17 cellular contexts compared by ENCODE assay signal in genomic region chr5:37991267-37991902, GRCh38.
DNase-seq lines count a peak whose midpoint lies in the region; ATAC-seq and TF ChIP-seq lines count a peak whose summit lies in the region.
"Had no signal": no experiment of that assay in that cellular context is flagged by ENCODE, and none has a peak within 500 bp of the region (broad histone marks: within the 10 kb centered on the region; RNA-seq: fewer than 3 reads in every experiment).

No MANE protein-coding gene starts in this region.

- no peaks in the 10 kb centered on the region for H3K4me1 Mint-ChIP-seq in GM23338

- no peaks in the 10 kb centered on the region for H3K27me3 ChIP-seq in GM23338 (ENCODE audit: insufficient read depth)
- H3K27me3 ChIP-seq in hepatocyte = no peaks in the 10 kb centered on the region
- no peaks in the 10 kb centered on the region for H3K27me3 ChIP-seq in neuronal stem cell (ENCODE audit: control insufficient read depth in 3 of 3, insufficient read depth in 3 of 3, low read depth in 1 of 3, low read length in 3 of 3)

- H2BK120ac ChIP-seq in neuronal stem cell (ENCODE audit: low read depth, low read length) = no peak overlapping the region

- 36% methylated on average over 6 of the region's 6 CpGs for WGBS in hepatocyte (ENCODE audit: low lambda C conversion rate, missing lambda C conversion rate)
- WGBS in neuronal stem cell (ENCODE audit: extremely low coverage in 2 of 2, insufficient read length in 2 of 2, insufficient replicate concordance in 1 of 2), 2 donors = no CpG with 5 or more reads among the region's 6 CpGs

- H4K20me1 ChIP-seq in GM23338 (replicated peaks; ENCODE audit: insufficient read depth) = no peaks in the 10 kb centered on the region
- H4K20me1 ChIP-seq in hepatocyte (ENCODE audit: insufficient read depth, poor library complexity, severe bottlenecking) = no peaks in the 10 kb centered on the region

- H3K36me3 ChIP-seq in GM23338 (ENCODE audit: insufficient read depth) (no peaks in the 10 kb centered on the region), hepatocyte (replicated peaks; ENCODE audit: insufficient read depth, low read depth) (no peaks in the 10 kb centered on the region), neuronal stem cell (replicated peaks in 1 of 2; ENCODE audit: control insufficient read depth in 2 of 2, insufficient read depth in 2 of 2, low read length in 2 of 2) (no peaks in the 10 kb centered on the region)

- H3K27ac Mint-ChIP-seq in GM23338 = no peak overlapping the region

- H3K4me2 ChIP-seq in GM23338 = no peak overlapping the region
- peak overlapping the region; percentile 20 for H3K4me2 ChIP-seq in hepatocyte
- H3K4me2 ChIP-seq in neuronal stem cell (ENCODE audit: insufficient read depth, low read length, poor library complexity, severe bottlenecking) = no peak overlapping the region

- no peak overlapping the region for H3K27ac ChIP-seq in GM23338 (ENCODE audit: low read depth)
- H3K27ac ChIP-seq in hepatocyte = no peak overlapping the region
- no peak overlapping the region for H3K27ac ChIP-seq in neuronal stem cell (replicated peaks; ENCODE audit: low read length)
- H3K27ac ChIP-seq: RWPE1 had no signal

- H3K4me3 ChIP-seq in GM23338 = no peak overlapping the region
- H3K4me3 ChIP-seq in choroid plexus epithelial cell (ENCODE audit: low read depth, low read length) = no peak overlapping the region
- no peak overlapping the region for H3K4me3 ChIP-seq in hepatocyte
- H3K4me3 ChIP-seq in neuronal stem cell (ENCODE audit: low read length in 2 of 2) = no peak overlapping the region
- H3K4me3 ChIP-seq: GM12878 had no signal

- H4K91ac ChIP-seq in neuronal stem cell (ENCODE audit: low read depth, low read length, poor library complexity) = no peak overlapping the region

- H3K9me3 ChIP-seq in hepatocyte (ENCODE audit: low read depth) (no peaks in the 10 kb centered on the region), neuronal stem cell (replicated peaks in 1 of 2; ENCODE audit: control insufficient read depth in 2 of 2, insufficient read depth in 1 of 2, low read depth in 1 of 2, low read length in 2 of 2) (no peaks in the 10 kb centered on the region)
- H3K9me3 ChIP-seq: Caco-2 had no signal

- H3K4me1 ChIP-seq in GM23338 (ENCODE audit: insufficient read depth) = no peaks in the 10 kb centered on the region
- no peaks in the 10 kb centered on the region for H3K4me1 ChIP-seq in hepatocyte (ENCODE audit: insufficient read depth)
- H3K4me1 ChIP-seq in neuronal stem cell (ENCODE audit: control insufficient read depth in 2 of 2, insufficient read depth in 1 of 2, low read depth in 1 of 2, low read length in 2 of 2) = peaks cover 2 to 3% of the 10 kb centered on the region in 2 donors
- H3K4me1 ChIP-seq: Caco-2 had no signal

- peaks cover 9% of the 10 kb centered on the region for H3K27me3 Mint-ChIP-seq in GM23338 (ENCODE audit: insufficient read depth, low read depth, poor library complexity)

- no peak overlapping the region for H3K23ac ChIP-seq in neuronal stem cell (ENCODE audit: low read depth, low read length, poor library complexity)

- DNase-seq in GM23338 (ENCODE audit: low spot score) (no peak), choroid plexus epithelial cell (ENCODE audit: low read depth) (peak; percentile 1), hepatocyte (ENCODE audit: low spot score) (no peak), neuronal stem cell (ENCODE audit: low spot score) (no peak), D341Med (ENCODE audit: low spot score) (no peak)
- DNase-seq: AML-193; Caco-2; NCI-H1436 treated with DMSO at 0.1 percent for 48 hours; NCI-H2081 treated with DMSO at 0.1 percent for 48 hours; NCI-H2227 treated with DMSO at 0.1 percent for 48 hours; NCI-H526; NK-92 treated with Interleukin-12 subunit alpha and Interleukin-12 subunit beta, amount 100 ng/mL, for 24 hours had no signal

- no peak overlapping the region for H3K9ac ChIP-seq in neuronal stem cell (ENCODE audit: low read depth, low read length, poor library complexity)

- H3K9me3 Mint-ChIP-seq in GM23338 = no peaks in the 10 kb centered on the region

- H3K9me2 ChIP-seq in GM23338 (ENCODE audit: insufficient read depth) = no peaks in the 10 kb centered on the region
- no peaks in the 10 kb centered on the region for H3K9me2 ChIP-seq in hepatocyte (replicated peaks; ENCODE audit: insufficient read depth)

- H2BK5ac ChIP-seq in neuronal stem cell (ENCODE audit: low read length) = no peak overlapping the region

- no peak overlapping the region for H3K4ac ChIP-seq in neuronal stem cell (ENCODE audit: low read length)

- H3K79me1 ChIP-seq in neuronal stem cell (ENCODE audit: low read depth, low read length) = no peaks in the 10 kb centered on the region

- TF ChIP-seq CTCF in GM23338 (conservative IDR thresholded peaks at IDR 0.05; ENCODE audit: low read depth in 2 of 2) (no peak), choroid plexus epithelial cell (conservative IDR thresholded peaks at IDR 0.05; ENCODE audit: low read depth, low read length) (no peak), hepatocyte (IDR thresholded peaks at IDR 0.05; ENCODE audit: poor library complexity) (no peak)

- H2AFZ ChIP-seq in GM23338 = peak overlapping the region; percentile 28; the same call in 1 of the 2 replicates
- H2AFZ ChIP-seq in hepatocyte = no peak overlapping the region
- peak overlapping the region; percentile 51 for H2AFZ ChIP-seq in neuronal stem cell (ENCODE audit: low read length)

- H3F3A ChIP-seq in GM23338 (replicated peaks; ENCODE audit: low read depth) = no peaks in the 10 kb centered on the region

- H3K79me2 ChIP-seq in GM23338 (replicated peaks; ENCODE audit: insufficient read depth) = no peaks in the 10 kb centered on the region
- no peaks in the 10 kb centered on the region for H3K79me2 ChIP-seq in hepatocyte

- no peak overlapping the region for H3K18ac ChIP-seq in neuronal stem cell (ENCODE audit: low read length)

- no peak overlapping the region for H3K14ac ChIP-seq in neuronal stem cell (ENCODE audit: low read length)

- H3K4me3 Mint-ChIP-seq in GM23338 = no peak overlapping the region

- ATAC-seq in GM23338 (no peak), GM19455 (IDR thresholded peaks at IDR 0.05; ENCODE audit: unreplicated experiment) (no peak), HG03460 (IDR thresholded peaks at IDR 0.05; ENCODE audit: unreplicated experiment) (no peak)
- ATAC-seq: GM12878, HCT116 had no signal

- H2BK15ac ChIP-seq in neuronal stem cell (ENCODE audit: low read length) = no peak overlapping the region

- no peak overlapping the region for H2AK5ac ChIP-seq in neuronal stem cell (ENCODE audit: low read depth, low read length)

- H2BK12ac ChIP-seq in neuronal stem cell (ENCODE audit: low read length) = no peak overlapping the region

- no peak overlapping the region for H4K8ac ChIP-seq in neuronal stem cell (ENCODE audit: low read depth, low read length)

- H3K36me3 Mint-ChIP-seq in GM23338 (ENCODE audit: low read depth) = no peaks in the 10 kb centered on the region

TF ChIP-seq in GM23338, 12 proteins besides CTCF, POLR2A, EP300 and RAD21 (continues in another document):
- no peak for TF ChIP-seq NANOG (IDR thresholded peaks at IDR 0.05; ENCODE audit: borderline replicate concordance)
- TF ChIP-seq ZNF331 (CRISPR knock-in tag; IDR thresholded peaks at IDR 0.05; ENCODE audit: low read depth) = no peak
- no peak for TF ChIP-seq ZNF114 (CRISPR knock-in tag; IDR thresholded peaks at IDR 0.05)
